ENCODE assay signal across 1 cellular context in the genomic region with DNA sequence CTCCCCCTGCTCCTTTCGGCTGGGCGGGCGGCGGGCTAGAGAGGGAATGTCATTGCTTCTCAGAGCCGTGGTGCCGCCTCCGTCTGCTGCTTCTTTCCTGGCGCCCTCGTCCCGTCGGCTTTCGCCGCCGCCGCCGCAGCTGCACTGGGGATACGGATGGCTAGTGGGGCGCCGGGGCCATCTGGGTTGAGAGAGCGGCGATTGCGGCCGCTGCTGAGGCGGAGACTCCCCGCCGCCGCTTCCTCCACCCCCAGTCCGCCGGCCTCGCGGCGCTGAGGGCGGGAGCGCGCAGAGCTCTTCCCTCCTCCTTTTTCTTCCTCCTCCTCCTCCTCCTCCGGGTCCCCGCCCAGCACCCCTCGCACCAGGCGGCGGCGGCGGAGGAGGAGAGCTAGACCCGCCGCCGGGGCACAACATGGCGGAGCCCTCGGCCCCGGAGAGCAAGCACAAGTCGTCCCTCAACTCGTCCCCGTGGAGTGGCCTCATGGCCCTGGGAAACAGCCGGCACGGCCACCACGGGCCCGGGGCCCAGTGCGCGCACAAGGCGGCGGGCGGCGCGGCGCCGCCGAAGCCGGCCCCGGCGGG.
TF ChIP-seq lines count a peak whose summit lies in the region.

A gene (plus strand): TSS at position 339 of the 582 bp plus-strand sequence. CDS start 74 bp downstream, at position 413.

TF ChIP-seq in K562, 482 proteins besides CTCF, POLR2A, EP300 and RAD21 (continued from another document):
- peak; percentile 8; the same call in 1 of the 2 replicates for TF ChIP-seq ZNF316 (IDR thresholded peaks at IDR 0.05)
- peak; percentile 7; the same call in 1 of the 2 replicates for TF ChIP-seq LEF1 (IDR thresholded peaks at IDR 0.05)
- TF ChIP-seq, protein P1, sequence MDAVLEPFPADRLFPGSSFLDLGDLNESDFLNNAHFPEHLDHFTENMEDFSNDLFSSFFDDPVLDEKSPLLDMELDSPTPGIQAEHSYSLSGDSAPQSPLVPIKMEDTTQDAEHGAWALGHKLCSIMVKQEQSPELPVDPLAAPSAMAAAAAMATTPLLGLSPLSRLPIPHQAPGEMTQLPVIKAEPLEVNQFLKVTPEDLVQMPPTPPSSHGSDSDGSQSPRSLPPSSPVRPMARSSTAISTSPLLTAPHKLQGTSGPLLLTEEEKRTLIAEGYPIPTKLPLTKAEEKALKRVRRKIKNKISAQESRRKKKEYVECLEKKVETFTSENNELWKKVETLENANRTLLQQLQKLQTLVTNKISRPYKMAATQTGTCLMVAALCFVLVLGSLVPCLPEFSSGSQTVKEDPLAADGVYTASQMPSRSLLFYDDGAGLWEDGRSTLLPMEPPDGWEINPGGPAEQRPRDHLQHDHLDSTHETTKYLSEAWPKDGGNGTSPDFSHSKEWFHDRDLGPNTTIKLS (IDR thresholded peaks at IDR 0.05; ENCODE audit: borderline replicate concordance, low read depth), result 0 out of 2 replicates have a peak, but pooled peaks have one; percentile 8
- TF ChIP-seq, protein P2, sequence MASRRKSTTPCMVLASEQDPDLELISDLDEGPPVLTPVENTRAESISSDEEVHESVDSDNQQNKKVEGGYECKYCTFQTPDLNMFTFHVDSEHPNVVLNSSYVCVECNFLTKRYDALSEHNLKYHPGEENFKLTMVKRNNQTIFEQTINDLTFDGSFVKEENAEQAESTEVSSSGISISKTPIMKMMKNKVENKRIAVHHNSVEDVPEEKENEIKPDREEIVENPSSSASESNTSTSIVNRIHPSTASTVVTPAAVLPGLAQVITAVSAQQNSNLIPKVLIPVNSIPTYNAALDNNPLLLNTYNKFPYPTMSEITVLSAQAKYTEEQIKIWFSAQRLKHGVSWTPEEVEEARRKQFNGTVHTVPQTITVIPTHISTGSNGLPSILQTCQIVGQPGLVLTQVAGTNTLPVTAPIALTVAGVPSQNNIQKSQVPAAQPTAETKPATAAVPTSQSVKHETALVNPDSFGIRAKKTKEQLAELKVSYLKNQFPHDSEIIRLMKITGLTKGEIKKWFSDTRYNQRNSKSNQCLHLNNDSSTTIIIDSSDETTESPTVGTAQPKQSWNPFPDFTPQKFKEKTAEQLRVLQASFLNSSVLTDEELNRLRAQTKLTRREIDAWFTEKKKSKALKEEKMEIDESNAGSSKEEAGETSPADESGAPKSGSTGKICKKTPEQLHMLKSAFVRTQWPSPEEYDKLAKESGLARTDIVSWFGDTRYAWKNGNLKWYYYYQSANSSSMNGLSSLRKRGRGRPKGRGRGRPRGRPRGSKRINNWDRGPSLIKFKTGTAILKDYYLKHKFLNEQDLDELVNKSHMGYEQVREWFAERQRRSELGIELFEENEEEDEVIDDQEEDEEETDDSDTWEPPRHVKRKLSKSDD (conservative IDR thresholded peaks at IDR 0.05; ENCODE audit: low read length), result no peak
- no peak for TF ChIP-seq ZC3H4 (CRISPR knock-in tag; IDR thresholded peaks at IDR 0.05; ENCODE audit: borderline replicate concordance)
- TF ChIP-seq, protein P3, sequence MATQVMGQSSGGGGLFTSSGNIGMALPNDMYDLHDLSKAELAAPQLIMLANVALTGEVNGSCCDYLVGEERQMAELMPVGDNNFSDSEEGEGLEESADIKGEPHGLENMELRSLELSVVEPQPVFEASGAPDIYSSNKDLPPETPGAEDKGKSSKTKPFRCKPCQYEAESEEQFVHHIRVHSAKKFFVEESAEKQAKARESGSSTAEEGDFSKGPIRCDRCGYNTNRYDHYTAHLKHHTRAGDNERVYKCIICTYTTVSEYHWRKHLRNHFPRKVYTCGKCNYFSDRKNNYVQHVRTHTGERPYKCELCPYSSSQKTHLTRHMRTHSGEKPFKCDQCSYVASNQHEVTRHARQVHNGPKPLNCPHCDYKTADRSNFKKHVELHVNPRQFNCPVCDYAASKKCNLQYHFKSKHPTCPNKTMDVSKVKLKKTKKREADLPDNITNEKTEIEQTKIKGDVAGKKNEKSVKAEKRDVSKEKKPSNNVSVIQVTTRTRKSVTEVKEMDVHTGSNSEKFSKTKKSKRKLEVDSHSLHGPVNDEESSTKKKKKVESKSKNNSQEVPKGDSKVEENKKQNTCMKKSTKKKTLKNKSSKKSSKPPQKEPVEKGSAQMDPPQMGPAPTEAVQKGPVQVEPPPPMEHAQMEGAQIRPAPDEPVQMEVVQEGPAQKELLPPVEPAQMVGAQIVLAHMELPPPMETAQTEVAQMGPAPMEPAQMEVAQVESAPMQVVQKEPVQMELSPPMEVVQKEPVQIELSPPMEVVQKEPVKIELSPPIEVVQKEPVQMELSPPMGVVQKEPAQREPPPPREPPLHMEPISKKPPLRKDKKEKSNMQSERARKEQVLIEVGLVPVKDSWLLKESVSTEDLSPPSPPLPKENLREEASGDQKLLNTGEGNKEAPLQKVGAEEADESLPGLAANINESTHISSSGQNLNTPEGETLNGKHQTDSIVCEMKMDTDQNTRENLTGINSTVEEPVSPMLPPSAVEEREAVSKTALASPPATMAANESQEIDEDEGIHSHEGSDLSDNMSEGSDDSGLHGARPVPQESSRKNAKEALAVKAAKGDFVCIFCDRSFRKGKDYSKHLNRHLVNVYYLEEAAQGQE (CRISPR knock-in tag; IDR thresholded peaks at IDR 0.05; ENCODE audit: low read depth), result 0 out of 2 replicates have a peak, but pooled peaks have one; percentile 11
- TF ChIP-seq NFRKB (IDR thresholded peaks at IDR 0.05; ENCODE audit: low read depth), result 0 out of 2 replicates have a peak, but pooled peaks have one; percentile 12
- no peak for TF ChIP-seq PHB (CRISPR knock-in tag; IDR thresholded peaks at IDR 0.05)
- no peak for TF ChIP-seq XRCC3 (IDR thresholded peaks at IDR 0.05)
- TF ChIP-seq CTBP1 (IDR thresholded peaks at IDR 0.05; ENCODE audit: borderline replicate concordance), result peak; percentile 80
- peak; percentile 74; the same call in 1 of the 2 replicates for TF ChIP-seq MTA3 (IDR thresholded peaks at IDR 0.05; ENCODE audit: borderline replicate concordance)
- TF ChIP-seq, protein P4, sequence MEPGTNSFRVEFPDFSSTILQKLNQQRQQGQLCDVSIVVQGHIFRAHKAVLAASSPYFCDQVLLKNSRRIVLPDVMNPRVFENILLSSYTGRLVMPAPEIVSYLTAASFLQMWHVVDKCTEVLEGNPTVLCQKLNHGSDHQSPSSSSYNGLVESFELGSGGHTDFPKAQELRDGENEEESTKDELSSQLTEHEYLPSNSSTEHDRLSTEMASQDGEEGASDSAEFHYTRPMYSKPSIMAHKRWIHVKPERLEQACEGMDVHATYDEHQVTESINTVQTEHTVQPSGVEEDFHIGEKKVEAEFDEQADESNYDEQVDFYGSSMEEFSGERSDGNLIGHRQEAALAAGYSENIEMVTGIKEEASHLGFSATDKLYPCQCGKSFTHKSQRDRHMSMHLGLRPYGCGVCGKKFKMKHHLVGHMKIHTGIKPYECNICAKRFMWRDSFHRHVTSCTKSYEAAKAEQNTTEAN (CRISPR knock-in tag; IDR thresholded peaks at IDR 0.05), result no peak
- TF ChIP-seq, protein P5, sequence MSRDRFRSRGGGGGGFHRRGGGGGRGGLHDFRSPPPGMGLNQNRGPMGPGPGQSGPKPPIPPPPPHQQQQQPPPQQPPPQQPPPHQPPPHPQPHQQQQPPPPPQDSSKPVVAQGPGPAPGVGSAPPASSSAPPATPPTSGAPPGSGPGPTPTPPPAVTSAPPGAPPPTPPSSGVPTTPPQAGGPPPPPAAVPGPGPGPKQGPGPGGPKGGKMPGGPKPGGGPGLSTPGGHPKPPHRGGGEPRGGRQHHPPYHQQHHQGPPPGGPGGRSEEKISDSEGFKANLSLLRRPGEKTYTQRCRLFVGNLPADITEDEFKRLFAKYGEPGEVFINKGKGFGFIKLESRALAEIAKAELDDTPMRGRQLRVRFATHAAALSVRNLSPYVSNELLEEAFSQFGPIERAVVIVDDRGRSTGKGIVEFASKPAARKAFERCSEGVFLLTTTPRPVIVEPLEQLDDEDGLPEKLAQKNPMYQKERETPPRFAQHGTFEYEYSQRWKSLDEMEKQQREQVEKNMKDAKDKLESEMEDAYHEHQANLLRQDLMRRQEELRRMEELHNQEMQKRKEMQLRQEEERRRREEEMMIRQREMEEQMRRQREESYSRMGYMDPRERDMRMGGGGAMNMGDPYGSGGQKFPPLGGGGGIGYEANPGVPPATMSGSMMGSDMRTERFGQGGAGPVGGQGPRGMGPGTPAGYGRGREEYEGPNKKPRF (IDR thresholded peaks at IDR 0.05; ENCODE audit: low read depth, low read length), result no peak
- TF ChIP-seq YY1 (IDR thresholded peaks at IDR 0.05; ENCODE audit: borderline replicate concordance in 1 of 3, control insufficient read depth in 1 of 3, extremely low read depth in 1 of 3, insufficient read depth in 3 of 3, insufficient read length in 1 of 3, insufficient replicate concordance in 2 of 3, low read depth in 1 of 3, low read length in 2 of 3), result peak; percentile 62 to 89 (median 80)
- TF ChIP-seq BRCA1 (IDR thresholded peaks at IDR 0.05), result no peak
- TF ChIP-seq BRCA1 (CRISPR knock-in tag; IDR thresholded peaks at IDR 0.05), result no peak
- no peak for TF ChIP-seq WHSC1 (IDR thresholded peaks at IDR 0.05; ENCODE audit: low read length)
- TF ChIP-seq POLR2AphosphoS5 (IDR thresholded peaks at IDR 0.05; ENCODE audit: control insufficient read depth, insufficient read depth, low read depth, low read length), result peak; percentile 69
- TF ChIP-seq CREB1 (IDR thresholded peaks at IDR 0.05), result no peak; the same call in 1 of the 2 replicates
- no peak for TF ChIP-seq CREB1 (CRISPR knock-in tag; IDR thresholded peaks at IDR 0.05)
- peak; percentile 31 for TF ChIP-seq SAP30 (IDR thresholded peaks at IDR 0.05; ENCODE audit: borderline replicate concordance, insufficient read depth, low read depth, low read length, poor library complexity, severe bottlenecking)
- TF ChIP-seq POLR2B (IDR thresholded peaks at IDR 0.05; ENCODE audit: low read depth, partially characterized antibody), result peak; percentile 79
- TF ChIP-seq MCM2 (IDR thresholded peaks at IDR 0.05; ENCODE audit: low read depth), result no peak
- TF ChIP-seq, protein P6, sequence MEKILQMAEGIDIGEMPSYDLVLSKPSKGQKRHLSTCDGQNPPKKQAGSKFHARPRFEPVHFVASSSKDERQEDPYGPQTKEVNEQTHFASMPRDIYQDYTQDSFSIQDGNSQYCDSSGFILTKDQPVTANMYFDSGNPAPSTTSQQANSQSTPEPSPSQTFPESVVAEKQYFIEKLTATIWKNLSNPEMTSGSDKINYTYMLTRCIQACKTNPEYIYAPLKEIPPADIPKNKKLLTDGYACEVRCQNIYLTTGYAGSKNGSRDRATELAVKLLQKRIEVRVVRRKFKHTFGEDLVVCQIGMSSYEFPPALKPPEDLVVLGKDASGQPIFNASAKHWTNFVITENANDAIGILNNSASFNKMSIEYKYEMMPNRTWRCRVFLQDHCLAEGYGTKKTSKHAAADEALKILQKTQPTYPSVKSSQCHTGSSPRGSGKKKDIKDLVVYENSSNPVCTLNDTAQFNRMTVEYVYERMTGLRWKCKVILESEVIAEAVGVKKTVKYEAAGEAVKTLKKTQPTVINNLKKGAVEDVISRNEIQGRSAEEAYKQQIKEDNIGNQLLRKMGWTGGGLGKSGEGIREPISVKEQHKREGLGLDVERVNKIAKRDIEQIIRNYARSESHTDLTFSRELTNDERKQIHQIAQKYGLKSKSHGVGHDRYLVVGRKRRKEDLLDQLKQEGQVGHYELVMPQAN (IDR thresholded peaks at IDR 0.05; ENCODE audit: borderline replicate concordance), result peak; percentile 68; the same call in 1 of the 2 replicates
- TF ChIP-seq TAF9B (IDR thresholded peaks at IDR 0.05; ENCODE audit: partially characterized antibody), result peak; percentile 27
- no peak for TF ChIP-seq ZNF184 (CRISPR knock-in tag; IDR thresholded peaks at IDR 0.05)
- TF ChIP-seq, protein P7, sequence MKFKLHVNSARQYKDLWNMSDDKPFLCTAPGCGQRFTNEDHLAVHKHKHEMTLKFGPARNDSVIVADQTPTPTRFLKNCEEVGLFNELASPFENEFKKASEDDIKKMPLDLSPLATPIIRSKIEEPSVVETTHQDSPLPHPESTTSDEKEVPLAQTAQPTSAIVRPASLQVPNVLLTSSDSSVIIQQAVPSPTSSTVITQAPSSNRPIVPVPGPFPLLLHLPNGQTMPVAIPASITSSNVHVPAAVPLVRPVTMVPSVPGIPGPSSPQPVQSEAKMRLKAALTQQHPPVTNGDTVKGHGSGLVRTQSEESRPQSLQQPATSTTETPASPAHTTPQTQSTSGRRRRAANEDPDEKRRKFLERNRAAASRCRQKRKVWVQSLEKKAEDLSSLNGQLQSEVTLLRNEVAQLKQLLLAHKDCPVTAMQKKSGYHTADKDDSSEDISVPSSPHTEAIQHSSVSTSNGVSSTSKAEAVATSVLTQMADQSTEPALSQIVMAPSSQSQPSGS (CRISPR knock-in tag; IDR thresholded peaks at IDR 0.05), result no peak
- TF ChIP-seq, protein P8, sequence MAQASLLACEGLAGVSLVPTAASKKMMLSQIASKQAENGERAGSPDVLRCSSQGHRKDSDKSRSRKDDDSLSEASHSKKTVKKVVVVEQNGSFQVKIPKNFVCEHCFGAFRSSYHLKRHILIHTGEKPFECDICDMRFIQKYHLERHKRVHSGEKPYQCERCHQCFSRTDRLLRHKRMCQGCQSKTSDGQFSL (CRISPR knock-in tag; IDR thresholded peaks at IDR 0.05), result 0 out of 2 replicates have a peak, but pooled peaks have one; percentile 7
- TF ChIP-seq, protein P8 (tag; IDR thresholded peaks at IDR 0.05), result no peak; a peak in 1 of 4 replicates
- TF ChIP-seq LCOR (CRISPR knock-in tag; IDR thresholded peaks at IDR 0.05), result peak; percentile 88
